Comparison of ENCODE assay signal across 29 cellular contexts in the genomic region with DNA sequence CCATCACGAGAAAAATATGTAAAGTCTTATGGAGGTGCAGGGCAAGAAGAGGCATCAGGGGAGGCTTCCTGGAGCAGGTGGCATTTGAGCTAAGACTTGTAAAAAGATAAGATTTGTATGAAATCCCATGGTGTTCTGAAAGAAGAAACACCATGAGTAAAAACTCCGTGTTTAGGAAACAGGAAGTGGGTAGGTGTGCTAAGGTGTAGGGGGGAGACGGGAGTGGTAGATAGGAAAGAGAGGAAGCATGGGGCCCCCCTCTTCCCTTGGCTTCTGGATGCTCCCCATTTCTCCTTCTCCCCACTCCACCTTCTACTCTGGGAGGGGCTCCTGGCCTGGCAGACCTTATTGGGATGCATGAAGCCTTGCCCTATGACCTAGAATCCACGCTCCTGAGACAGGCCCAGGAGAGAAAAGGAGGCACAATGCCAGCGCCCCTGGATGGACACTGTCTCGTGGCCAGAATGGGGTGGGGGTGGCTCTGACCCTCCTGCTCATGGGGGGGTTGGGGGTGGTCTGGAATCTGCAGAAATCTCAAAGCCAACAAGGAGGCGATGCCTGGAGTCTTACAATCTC.
DNase-seq lines count a peak whose midpoint lies in the region; ATAC-seq and TF ChIP-seq lines count a peak whose summit lies in the region.
"Had no signal": no experiment of that assay in that cellular context is flagged by ENCODE, and none has a peak within 500 bp of the region (broad histone marks: within the 10 kb centered on the region; RNA-seq: fewer than 3 reads in every experiment).

No MANE protein-coding gene starts in this region.

- TF ChIP-seq CTCF in CD8-positive, alpha-beta T cell (IDR thresholded peaks at IDR 0.05) = no peak
- TF ChIP-seq CTCF in chondrocyte (IDR thresholded peaks at IDR 0.05) (no peak), osteocyte (IDR thresholded peaks at IDR 0.05) (no peak)

- peaks cover 10 to 29% (median 19%) of the 10 kb centered on the region in 4 donors for H3K4me1 Mint-ChIP-seq in CD4-positive, CD25-positive, alpha-beta regulatory T cell
- peaks cover 19% of the 10 kb centered on the region for H3K4me1 Mint-ChIP-seq in CD8-positive, alpha-beta T cell (ENCODE audit: low read depth)
- H3K4me1 Mint-ChIP-seq in chondrocyte (ENCODE audit: low read depth) (peaks cover 9% of the 10 kb centered on the region), osteocyte (ENCODE audit: unreplicated experiment) (peaks cover 10% of the 10 kb centered on the region)

- H3K27ac Mint-ChIP-seq in CD4-positive, CD25-positive, alpha-beta regulatory T cell = peak overlapping the region in 2 of 3 donors; percentile 4 to 61
- peak overlapping the region; percentile 68 for H3K27ac Mint-ChIP-seq in CD8-positive, alpha-beta T cell
- H3K27ac Mint-ChIP-seq in chondrocyte (ENCODE audit: unreplicated experiment) (no peak overlapping the region), osteocyte (ENCODE audit: unreplicated experiment) (no peak overlapping the region)

- POLR2A ChIA-PET in CD8-positive, alpha-beta T cell (lab: Charles Lee) = no interaction called here

- peak overlapping the region in 1 of 4 donors; percentile 79 for H3K4me3 Mint-ChIP-seq in CD4-positive, CD25-positive, alpha-beta regulatory T cell
- no peak overlapping the region for H3K4me3 Mint-ChIP-seq in CD8-positive, alpha-beta T cell
- H3K4me3 Mint-ChIP-seq in chondrocyte (ENCODE audit: unreplicated experiment) = no peak overlapping the region
- no peak overlapping the region for H3K4me3 Mint-ChIP-seq in osteocyte (ENCODE audit: unreplicated experiment)

- H3K36me3 Mint-ChIP-seq in CD4-positive, CD25-positive, alpha-beta regulatory T cell = peaks cover 7% of the 10 kb centered on the region
- peaks cover 9% of the 10 kb centered on the region for H3K36me3 Mint-ChIP-seq in CD8-positive, alpha-beta T cell
- H3K36me3 Mint-ChIP-seq in chondrocyte (ENCODE audit: low read depth) (peaks cover 4% of the 10 kb centered on the region), osteocyte (ENCODE audit: unreplicated experiment) (no peaks in the 10 kb centered on the region)

- H3K27me3 Mint-ChIP-seq in CD4-positive, CD25-positive, alpha-beta regulatory T cell = peaks cover 8% of the 10 kb centered on the region
- no peaks in the 10 kb centered on the region for H3K27me3 Mint-ChIP-seq in CD8-positive, alpha-beta T cell (ENCODE audit: low read depth)
- H3K27me3 Mint-ChIP-seq in chondrocyte (ENCODE audit: low read depth) (no peaks in the 10 kb centered on the region), osteocyte (ENCODE audit: unreplicated experiment) (no peaks in the 10 kb centered on the region)

- no peak overlapping the region for H3K27ac ChIP-seq in CD4-positive, CD25-positive, alpha-beta regulatory T cell (ENCODE audit: insufficient read depth, low read length, poor library complexity, severe bottlenecking)
- no peak overlapping the region for H3K27ac ChIP-seq in CD8-positive, alpha-beta T cell (ENCODE audit: low read depth, low read length)
- H3K27ac ChIP-seq: A549; BLaER1 treated with 17β-estradiol and CSF1 and Interleukin-3, amounts not matched to agents 10 nM and 100 nM; GM23248; SJCRH30 had no signal

- intact Hi-C loops in CD8-positive, alpha-beta T cell (cut with DNase I, micrococcal nuclease) = no loop called here

- DNase-seq in CD4-positive, CD25-positive, alpha-beta regulatory T cell = no peak
- DNase-seq in CD8-positive, alpha-beta T cell = no peak
- DNase-seq in chondrocyte (ENCODE audit: low spot score) = peak; percentile 37
- DNase-seq in osteocyte (ENCODE audit: extremely low spot score, unreplicated experiment) = peak; percentile 51
- no peak for DNase-seq in kidney tubule cell (ENCODE audit: low spot score)
- DNase-seq in NCI-H2107 treated with DMSO at 0.1 percent for 48 hours (lab: John Stamatoyannopoulos, UW; ENCODE audit: unreplicated experiment) = no peak
- DNase-seq: AML-193; Calu3; CD8-positive, alpha-beta memory T cell; DMS153; DND-41; GM23248; H7; Kasumi-1; MV-4-11; NCI-H1105; NCI-H1436 treated with DMSO at 0.1 percent for 48 hours; NCI-H187 treated with DMSO at 0.1 percent for 48 hours; NCI-H446 treated with DMSO at 0.1 percent for 48 hours; NCI-H526; NCI-H82; NK-92 treated with Interleukin-12 subunit alpha and Interleukin-12 subunit beta, amount 100 ng/mL, for 24 hours; PC-3; SJCRH30 had no signal

- no peak for ATAC-seq in CD4-positive, CD25-positive, alpha-beta regulatory T cell (ENCODE audit: low read depth in 2 of 2)
- no peak for ATAC-seq in CD8-positive, alpha-beta T cell
- no peak for ATAC-seq in GM21619 (IDR thresholded peaks at IDR 0.05; ENCODE audit: unreplicated experiment)
- ATAC-seq: A549, PC-3, Right ventricle myocardium inferior, SK-N-SH treated with all-trans-retinoic acid at 6 μM for 48 hours had no signal

- CTCF ChIA-PET in CD8-positive, alpha-beta T cell (lab: Charles Lee) = no interaction called here

- no peaks in the 10 kb centered on the region for H3K36me3 ChIP-seq in CD4-positive, CD25-positive, alpha-beta regulatory T cell (ENCODE audit: control insufficient read depth, insufficient read depth, low read length)
- H3K36me3 ChIP-seq in CD8-positive, alpha-beta T cell (ENCODE audit: insufficient read depth, low read length) = no peaks in the 10 kb centered on the region
- H3K36me3 ChIP-seq: SJCRH30 had no signal

- no peaks in the 10 kb centered on the region for H3K9me3 ChIP-seq in CD4-positive, CD25-positive, alpha-beta regulatory T cell (ENCODE audit: control insufficient read depth in 2 of 2, low read length in 2 of 2)
- H3K9me3 ChIP-seq in CD8-positive, alpha-beta T cell (ENCODE audit: low read length) = no peaks in the 10 kb centered on the region
- H3K9me3 ChIP-seq: A549, SJCRH30 had no signal

- peaks cover 0 to 7% (median 2%) of the 10 kb centered on the region in 7 donors for H3K9me3 Mint-ChIP-seq in CD4-positive, CD25-positive, alpha-beta regulatory T cell
- H3K9me3 Mint-ChIP-seq in CD8-positive, alpha-beta T cell = peaks cover 5% of the 10 kb centered on the region
- H3K9me3 Mint-ChIP-seq in chondrocyte (ENCODE audit: low read depth) (peaks cover 19% of the 10 kb centered on the region), osteocyte (ENCODE audit: unreplicated experiment) (peaks cover 6% of the 10 kb centered on the region)
- H3K9me3 Mint-ChIP-seq: CD8-positive, alpha-beta memory T cell had no signal

- peaks cover 18% of the 10 kb centered on the region for H3K4me1 ChIP-seq in CD4-positive, CD25-positive, alpha-beta regulatory T cell (ENCODE audit: control insufficient read depth, insufficient read depth, low read length, poor library complexity, severe bottlenecking)
- peaks cover 6% of the 10 kb centered on the region for H3K4me1 ChIP-seq in CD8-positive, alpha-beta T cell (ENCODE audit: insufficient read depth, low read length)
- H3K4me1 ChIP-seq: A549, SJCRH30 had no signal

- H3K27me3 ChIP-seq in CD4-positive, CD25-positive, alpha-beta regulatory T cell (ENCODE audit: control insufficient read depth, insufficient read depth, low read length) = no peaks in the 10 kb centered on the region
- H3K27me3 ChIP-seq in CD8-positive, alpha-beta T cell (ENCODE audit: insufficient read depth, low read length) = no peaks in the 10 kb centered on the region
- H3K27me3 ChIP-seq: BLaER1 treated with 17β-estradiol and CSF1 and Interleukin-3, amounts not matched to agents 10 nM and 100 nM; SJCRH30 had no signal

- H3K4me3 ChIP-seq in CD4-positive, CD25-positive, alpha-beta regulatory T cell (ENCODE audit: low read depth, low read length) = no peak overlapping the region
- H3K4me3 ChIP-seq in CD8-positive, alpha-beta T cell (ENCODE audit: low read depth, low read length) = no peak overlapping the region
- H3K4me3 ChIP-seq: A549; BLaER1 treated with 17β-estradiol and CSF1 and Interleukin-3, amounts not matched to agents 10 nM and 100 nM; GM23248; SJCRH30 had no signal

Comparison
In these comparisons a context has a peak if more than half of its experiments do, and no peak if none do; other contexts are left out.
1. DNase-seq: peak in chondrocyte (single experiment) and osteocyte (single experiment); none in CD4-positive, CD25-positive, alpha-beta regulatory T cell (0 of 3), CD8-positive, alpha-beta T cell (0 of 7), kidney tubule cell (single experiment) and NCI-H2107 treated with DMSO at 0.1 percent for 48 hours (single experiment).
2. H3K27ac Mint-ChIP-seq: peak in CD4-positive, CD25-positive, alpha-beta regulatory T cell (2 of 3) and CD8-positive, alpha-beta T cell (single experiment); none in chondrocyte (single experiment) and osteocyte (single experiment).